In the genomic region with DNA sequence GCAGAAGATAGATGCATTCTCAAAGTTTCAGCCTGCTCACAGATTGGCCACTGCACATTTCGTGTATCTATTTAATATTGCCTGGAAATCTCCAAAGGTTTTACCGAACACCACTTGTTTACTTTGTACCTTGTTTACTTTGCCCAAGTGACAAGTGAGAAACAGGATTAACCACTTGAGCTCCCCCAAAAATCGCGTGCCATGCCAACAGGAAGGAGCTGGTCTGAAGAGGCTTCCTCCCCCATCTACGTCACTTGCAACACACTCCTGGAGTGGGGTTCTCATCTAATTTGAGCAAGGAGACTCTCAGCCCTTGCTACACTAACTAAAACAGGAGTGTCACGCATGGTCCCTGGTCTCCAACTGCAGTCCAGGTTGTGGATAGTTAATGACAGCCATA, we compare ENCODE assay signal across 19 cellular contexts.
DNase-seq lines count a peak whose midpoint lies in the region; ATAC-seq and TF ChIP-seq lines count a peak whose summit lies in the region.
"Had no signal": no experiment of that assay in that cellular context is flagged by ENCODE, and none has a peak within 500 bp of the region (broad histone marks: within the 10 kb centered on the region; RNA-seq: fewer than 3 reads in every experiment).

No MANE protein-coding gene starts in this region.

- H3K9me3 ChIP-seq in thyroid gland, result no peaks in the 10 kb centered on the region
- H3K9me3 ChIP-seq: Peyer's patch had no signal

- intact Hi-C loops in thyroid gland (cut with DNase I), result no loop called here

- no peak overlapping the region for H3K4me3 ChIP-seq in thyroid gland (replicated peaks in 1 of 3)
- no peak overlapping the region for H3K4me3 ChIP-seq in coronary artery
- H3K4me3 ChIP-seq: Peyer's patch had no signal

- WGBS in thyroid gland, 2 donors, result 34 to 38% methylated on average over 6 of the region's 6 CpGs

- DNase-seq in DMS53 treated with DMSO at 0.1 percent for 48 hours (lab: John Stamatoyannopoulos, UW; ENCODE audit: unreplicated experiment), result peak; percentile 99
- peak; percentile 56 for DNase-seq in NCI-H2029 (lab: John Stamatoyannopoulos, UW)
- DNase-seq in NCI-H510A treated with DMSO at 0.1 percent for 48 hours (lab: John Stamatoyannopoulos, UW), result peak; percentile 97
- peak; percentile 71 to 73 for DNase-seq in thyroid gland
- DNase-seq in coronary artery (ENCODE audit: low spot score), result no peak
- DNase-seq: ACHN; C1 segment of cervical spinal cord; CD8-positive, alpha-beta memory T cell; GOT3; KG1; NCI-H1436; NCI-H2081; NCI-H2227 treated with DMSO at 0.1 percent for 48 hours; NCI-H526 treated with DMSO at 0.1 percent for 48 hours; Peyer's patch; SW 1271 had no signal

- peaks cover 5 to 7% of the 10 kb centered on the region in 2 donors for H3K4me1 ChIP-seq in thyroid gland
- H3K4me1 ChIP-seq: Peyer's patch had no signal

- H3K27ac ChIP-seq in thyroid gland (no peak overlapping the region), coronary artery (no peak overlapping the region)
- H3K27ac ChIP-seq: Peyer's patch had no signal

- no peak for TF ChIP-seq POLR2A in thyroid gland (IDR thresholded peaks at IDR 0.05)

- ATAC-seq in HG03025 (IDR thresholded peaks at IDR 0.05; ENCODE audit: low FRiP score, unreplicated experiment), result no peak
- ATAC-seq in activated CD4-positive, CD25-positive, alpha-beta regulatory T cell treated with anti-CD3 and anti-CD28 coated beads, Interleukin-2, amount 50 U/mL, for 24 hours, result no peak
- ATAC-seq: HCT116 had no signal

- no peaks in the 10 kb centered on the region for H3K27me3 ChIP-seq in thyroid gland
- H3K27me3 ChIP-seq: Peyer's patch had no signal

- TF ChIP-seq CTCF in thyroid gland (IDR thresholded peaks at IDR 0.05) (no peak), coronary artery (IDR thresholded peaks at IDR 0.05) (no peak)

- H3K36me3 ChIP-seq in thyroid gland, result no peaks in the 10 kb centered on the region
- H3K36me3 ChIP-seq: Peyer's patch had no signal
